18 cellular contexts compared by ENCODE assay signal in the genomic region with DNA sequence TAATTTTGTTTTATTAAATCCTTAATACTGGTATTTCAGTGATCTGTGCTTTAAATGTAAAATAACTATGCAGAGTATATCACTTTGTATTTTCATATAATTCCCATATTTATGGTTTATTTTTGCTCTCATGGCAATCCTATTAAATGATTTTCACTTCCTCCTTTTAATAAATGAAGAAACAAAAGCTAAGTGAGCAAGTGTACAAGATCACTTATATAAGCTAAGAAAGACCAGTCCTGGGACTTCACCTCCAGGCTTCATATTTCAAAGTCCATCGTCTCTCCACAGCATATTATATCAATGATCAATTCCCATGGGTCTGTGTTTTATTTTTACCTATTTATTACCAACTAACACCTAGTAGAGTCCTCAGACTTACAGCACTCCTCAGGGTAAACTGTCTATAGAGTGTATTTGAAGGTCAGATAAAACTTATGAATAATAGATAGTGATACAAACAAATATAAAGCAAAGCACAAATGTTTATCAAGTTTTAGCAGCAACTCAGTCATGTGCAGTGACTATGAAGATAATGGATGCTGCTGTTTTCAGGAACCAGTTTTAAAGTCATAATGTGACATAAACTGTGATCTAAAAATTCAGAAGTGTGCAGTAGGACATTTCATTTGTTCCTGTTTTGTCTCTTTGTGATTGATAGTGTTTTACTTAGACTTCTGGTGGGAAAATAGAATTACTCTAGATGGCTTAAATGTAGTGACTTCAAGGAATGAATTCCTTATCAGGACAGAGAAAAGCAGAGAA. TPM values are rescaled to one million over a fixed set of nuclear protein-coding genes. Genes with fewer than 3 reads are reported as not detected.
DNase-seq lines count a peak whose midpoint lies in the region; ATAC-seq and TF ChIP-seq lines count a peak whose summit lies in the region.
"Had no signal": no experiment of that assay in that cellular context is flagged by ENCODE, and none has a peak within 500 bp of the region (broad histone marks: within the 10 kb centered on the region; RNA-seq: fewer than 3 reads in every experiment).

No MANE protein-coding gene starts in this region.

- H3K27ac Mint-ChIP-seq in activated B cell treated with CpG ODN at 0.5 μM for 24 hours = peak overlapping the region; percentile 3
- peak overlapping the region; percentile 63 for H3K27ac Mint-ChIP-seq in stimulated activated memory B cell treated with anti-CD40 and anti-IgM and Interleukin-4, amounts not matched to agents 10 μg/mL and 1 μg/mL and 100 μg/mL, for 72 hours

- H3K9me3 ChIP-seq in Karpas-422 (ENCODE audit: low read length) = no peaks in the 10 kb centered on the region

- H3K36me3 Mint-ChIP-seq in activated B cell treated with CpG ODN at 0.5 μM for 24 hours (ENCODE audit: low read depth) = peaks cover 23% of the 10 kb centered on the region
- peaks cover 23% of the 10 kb centered on the region for H3K36me3 Mint-ChIP-seq in stimulated activated memory B cell treated with anti-CD40 and anti-IgM and Interleukin-4, amounts not matched to agents 10 μg/mL and 1 μg/mL and 100 μg/mL, for 72 hours

- ATAC-seq in activated B cell treated with CpG ODN at 0.5 μM for 24 hours (ENCODE audit: low read depth) (peak; percentile 52), GM19023 (IDR thresholded peaks at IDR 0.05; ENCODE audit: unreplicated experiment) (no peak)
- peak; percentile 34 for ATAC-seq in stimulated activated memory B cell treated with anti-CD40 and anti-IgM and Interleukin-4, amounts not matched to agents 10 μg/mL and 1 μg/mL and 100 μg/mL, for 72 hours
- ATAC-seq: HCT116 had no signal

- H3K27ac ChIP-seq in Karpas-422 (ENCODE audit: low read length) = peak overlapping the region; percentile 41
- H3K27ac ChIP-seq: C4-2B, SK-N-MC had no signal

- peak overlapping the region; percentile 5 for H3K4me3 Mint-ChIP-seq in activated B cell treated with CpG ODN at 0.5 μM for 24 hours
- no peak overlapping the region for H3K4me3 Mint-ChIP-seq in stimulated activated memory B cell treated with anti-CD40 and anti-IgM and Interleukin-4, amounts not matched to agents 10 μg/mL and 1 μg/mL and 100 μg/mL, for 72 hours

- H3K9ac ChIP-seq in Karpas-422 (ENCODE audit: low read length) = no peak overlapping the region

- H3K4me2 ChIP-seq in Karpas-422 (ENCODE audit: low read depth, low read length, poor library complexity, severe bottlenecking) = no peak overlapping the region

- H3K9me3 Mint-ChIP-seq in activated B cell treated with CpG ODN at 0.5 μM for 24 hours = no peaks in the 10 kb centered on the region
- no peaks in the 10 kb centered on the region for H3K9me3 Mint-ChIP-seq in stimulated activated memory B cell treated with anti-CD40 and anti-IgM and Interleukin-4, amounts not matched to agents 10 μg/mL and 1 μg/mL and 100 μg/mL, for 72 hours

- in situ Hi-C loops in GM13977 (cut with MboI; ENCODE audit: low pct_unique_long_range_greater_than_20kb, low sequenced_read_pairs, unreplicated experiment) = no loop called here

- H3K4me3 ChIP-seq in Karpas-422 (ENCODE audit: low read length) = no peak overlapping the region
- H3K4me3 ChIP-seq: SK-N-MC had no signal

- peaks cover 51% of the 10 kb centered on the region for H3K4me1 ChIP-seq in Karpas-422 (ENCODE audit: low read length)

- H3K27me3 Mint-ChIP-seq in activated B cell treated with CpG ODN at 0.5 μM for 24 hours = no peaks in the 10 kb centered on the region
- H3K27me3 Mint-ChIP-seq in stimulated activated memory B cell treated with anti-CD40 and anti-IgM and Interleukin-4, amounts not matched to agents 10 μg/mL and 1 μg/mL and 100 μg/mL, for 72 hours = no peaks in the 10 kb centered on the region

- peaks cover 91% of the 10 kb centered on the region for H3K79me2 ChIP-seq in Karpas-422 (ENCODE audit: low read length)

- intact Hi-C loops in activated B cell treated with CpG ODN at 0.5 μM for 24 hours (cut with micrococcal nuclease) = loop anchor here (2.0 kb wide), 3 partner anchors 13 to 57 kb away; a partner anchor contains a TSS

- H4K20me1 ChIP-seq in Karpas-422 (ENCODE audit: insufficient read depth, low read depth, low read length) = no peaks in the 10 kb centered on the region

- POLR2A ChIA-PET in activated B cell treated with CpG ODN at 0.5 μM for 24 hours (lab: Charles Lee) = interaction anchor here (1.0 kb wide), 1 partner anchor 57 kb away, joined by 3 read pairs; a partner anchor contains a TSS

- CTCF ChIA-PET in activated B cell treated with CpG ODN at 0.5 μM for 24 hours (lab: Charles Lee) = no interaction called here

- H2AFZ ChIP-seq in Karpas-422 (ENCODE audit: low read length) = no peak overlapping the region

- no peaks in the 10 kb centered on the region for H3K36me3 ChIP-seq in Karpas-422 (ENCODE audit: insufficient read depth, low read length)

- DNase-seq in CD1c-positive myeloid dendritic cell (ENCODE audit: extremely low spot score) (peak; percentile 45), Karpas-422 (no peak), activated B cell treated with CpG ODN at 0.5 μM for 24 hours (no peak), GM13977 (ENCODE audit: low spot score) (no peak), dedifferentiated amniotic fluid mesenchymal stem cell (ENCODE audit: extremely low spot score) (no peak)
- DNase-seq: DMS153; NCI-H2029; NCI-H446 treated with DMSO at 0.1 percent for 48 hours; NCI-H526; NCI-H82; NK-92 treated with Interleukin-12 subunit alpha and Interleukin-12 subunit beta, amount 100 ng/mL, for 24 hours; SIG-M5 had no signal

- no peaks in the 10 kb centered on the region for H3K27me3 ChIP-seq in Karpas-422 (ENCODE audit: low read length)

- no peaks in the 10 kb centered on the region for H3K9me2 ChIP-seq in Karpas-422 (replicated peaks; ENCODE audit: insufficient read depth, low read length)

- TF ChIP-seq CTCF in activated B cell treated with CpG ODN at 0.5 μM for 24 hours (IDR thresholded peaks at IDR 0.05) (no peak), GM13977 (IDR thresholded peaks at IDR 0.05; ENCODE audit: extremely low read depth, insufficient read depth, missing control alignments) (no peak)

- peaks cover 49% of the 10 kb centered on the region for H3K4me1 Mint-ChIP-seq in activated B cell treated with CpG ODN at 0.5 μM for 24 hours
- peaks cover 61% of the 10 kb centered on the region for H3K4me1 Mint-ChIP-seq in stimulated activated memory B cell treated with anti-CD40 and anti-IgM and Interleukin-4, amounts not matched to agents 10 μg/mL and 1 μg/mL and 100 μg/mL, for 72 hours

RNA-seq across cellular contexts. Expression of a gene that starts 56.8 kb away (rescaled TPM):
- total RNA-seq in Karpas-422 (2014; rRNA removed; shearing (Covaris generic); ENCODE audit: low replicate concordance) = 40.0 and 65.1 TPM in 2 replicates
- total RNA-seq in activated B cell treated with CpG ODN at 0.5 μM for 24 hours = 155 and 231 TPM in 2 replicates
- total RNA-seq: T-helper 1 cell treated with Interleukin-12 subunit alpha and Interleukin-12 subunit beta and Interleukin-4 antibody, amounts not matched to agents 30 ng/mL and 1 ng/mL, for 36 hours had no signal
